ENCODE assay signal across 15 cellular contexts in the genomic region with DNA sequence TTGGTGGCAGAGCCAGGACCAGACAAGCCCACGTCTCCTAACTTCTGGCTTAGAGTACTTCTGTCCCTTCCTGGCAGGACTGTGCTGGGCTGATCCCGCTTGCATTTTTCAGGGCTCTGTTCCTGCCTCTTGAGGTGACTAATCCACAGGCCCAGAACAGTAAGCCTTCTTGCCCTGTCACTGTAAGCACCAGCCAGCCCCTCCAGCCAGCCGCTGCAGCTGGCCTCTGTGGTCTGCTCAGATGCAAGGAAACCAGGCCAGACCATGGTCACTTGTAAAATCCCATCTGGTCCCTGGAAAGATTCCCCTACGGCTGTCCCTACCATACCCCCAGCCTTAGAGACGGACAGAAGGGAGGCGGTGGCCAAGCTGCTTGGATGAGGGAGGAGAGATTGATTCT.
A peak's percentile ranks its signal among the peaks of the same experiment; 100 is the strongest.
DNase-seq lines count a peak whose midpoint lies in the region; TF ChIP-seq lines count a peak whose summit lies in the region.
"Had no signal": no experiment of that assay in that cellular context is flagged by ENCODE, and none has a peak within 500 bp of the region (broad histone marks: within the 10 kb centered on the region; RNA-seq: fewer than 3 reads in every experiment).

No MANE protein-coding gene starts in this region.

- H3K79me2 ChIP-seq in mesendoderm (ENCODE audit: control insufficient read depth, insufficient read depth, low read length) = peaks cover 5% of the 10 kb centered on the region

- in situ Hi-C loops in transverse colon (cut with MboI; ENCODE audit: low pct_ligation_motif_present in 1 of 4, low pct_unique_long_range_greater_than_20kb in 1 of 4, low sequenced_read_pairs in 3 of 4) = no loop called here

- H3K79me1 ChIP-seq in mesendoderm (ENCODE audit: low read length) = peaks cover 22% of the 10 kb centered on the region

- no peaks in the 10 kb centered on the region for H3K27me3 Mint-ChIP-seq in MCF 10A (ENCODE audit: insufficient read depth, unreplicated experiment)

- no peaks in the 10 kb centered on the region for H3K36me3 ChIP-seq in breast epithelium
- no peaks in the 10 kb centered on the region for H3K36me3 ChIP-seq in mesendoderm (ENCODE audit: control insufficient read depth, insufficient read depth, low read length)
- no peaks in the 10 kb centered on the region for H3K36me3 ChIP-seq in transverse colon

- peak overlapping the region; percentile 22 for H3K56ac ChIP-seq in mesendoderm (ENCODE audit: low read length)

- no peak overlapping the region for H2BK5ac ChIP-seq in mesendoderm (ENCODE audit: low read length)

- no peaks in the 10 kb centered on the region for H3K9me3 ChIP-seq in breast epithelium
- no peaks in the 10 kb centered on the region for H3K9me3 ChIP-seq in transverse colon

- no peak overlapping the region for H3K4me3 Mint-ChIP-seq in MCF 10A (ENCODE audit: unreplicated experiment)
- H3K4me3 Mint-ChIP-seq: activated T-helper 1 cell treated with anti-CD3 and anti-CD28 coated beads, Interleukin-12 subunit alpha, Interleukin-12 subunit beta, Interleukin-2, Interleukin-4 antibody, amounts not matched to agents 30 ng/mL and 10 ng/mL and 1 ng/mL, durations not matched to agents 14 hours and 24 hours and 36 hours had no signal

- H3K27me3 ChIP-seq in breast epithelium (no peaks in the 10 kb centered on the region), mesendoderm (ENCODE audit: insufficient read depth, low read length, poor library complexity) (no peaks in the 10 kb centered on the region), transverse colon (no peaks in the 10 kb centered on the region)

- no peak overlapping the region for H3K4me2 ChIP-seq in mesendoderm (ENCODE audit: low read length)

- no peak for TF ChIP-seq POLR2A in breast epithelium (IDR thresholded peaks at IDR 0.05)
- no peak for TF ChIP-seq POLR2A in transverse colon (IDR thresholded peaks at IDR 0.05)

- H4K5ac ChIP-seq in mesendoderm (ENCODE audit: low read length) = no peak overlapping the region

- POLR2A ChIA-PET in MCF 10A (lab: Yijun Ruan, JAX) = no interaction called here

- no peak overlapping the region for H3K4ac ChIP-seq in mesendoderm (ENCODE audit: low read depth, low read length)

- H3K23ac ChIP-seq in mesendoderm (ENCODE audit: low read length) = no peak overlapping the region

- intact Hi-C loops in MCF 10A (cut with micrococcal nuclease) = no loop called here
- intact Hi-C loops in breast epithelium (cut with DNase I; ENCODE audit: low total_unique reads) = no loop called here
- intact Hi-C loops in transverse colon (cut with DNase I; ENCODE audit: low total_unique reads) = no loop called here

- H3K4me3 ChIP-seq in breast epithelium = no peak overlapping the region
- H3K4me3 ChIP-seq in epithelial cell of esophagus (ENCODE audit: low read length) = no peak overlapping the region
- H3K4me3 ChIP-seq in mesendoderm (ENCODE audit: low read length) = no peak overlapping the region
- no peak overlapping the region for H3K4me3 ChIP-seq in transverse colon
- H3K4me3 ChIP-seq: K562 had no signal

- H3K4me1 Mint-ChIP-seq in MCF 10A (ENCODE audit: insufficient read depth, unreplicated experiment) = peaks cover 26% of the 10 kb centered on the region

- H2AK5ac ChIP-seq in mesendoderm (ENCODE audit: low read length) = no peak overlapping the region

- H2BK120ac ChIP-seq in mesendoderm (ENCODE audit: low read depth, low read length) = no peak overlapping the region

- TF ChIP-seq EP300 in transverse colon (IDR thresholded peaks at IDR 0.05; ENCODE audit: low read depth) = no peak

- H2BK15ac ChIP-seq in mesendoderm (replicated peaks; ENCODE audit: low read depth) = no peak overlapping the region

- no peak overlapping the region for H4K8ac ChIP-seq in mesendoderm (ENCODE audit: low read depth, low read length)

- H3K27ac Mint-ChIP-seq in MCF 10A (ENCODE audit: low read depth, unreplicated experiment) = peak overlapping the region; percentile 4
- H3K27ac Mint-ChIP-seq: activated T-helper 1 cell treated with anti-CD3 and anti-CD28 coated beads, Interleukin-12 subunit alpha, Interleukin-12 subunit beta, Interleukin-2, Interleukin-4 antibody, amounts not matched to agents 30 ng/mL and 10 ng/mL and 1 ng/mL, durations not matched to agents 14 hours and 24 hours and 36 hours had no signal

- DNase-seq in MCF 10A (ENCODE audit: unreplicated experiment) (no peak), breast epithelium (ENCODE audit: low spot score in 2 of 2) (no peak), epithelial cell of esophagus (ENCODE audit: low read depth) (peak; percentile 41), mesendoderm (peak; percentile 45), transverse colon (peak; percentile 10), inferior parietal cortex (ENCODE audit: extremely low spot score) (no peak), DMS153 (lab: John Stamatoyannopoulos, UW) (no peak), COLO829 (ENCODE audit: low spot score) (no peak)
- DNase-seq: 8988T; activated CD4-positive, alpha-beta T cell treated with anti-CD3 and anti-CD28 coated beads for 4 hours; caudate nucleus; NCI-H1930 had no signal

- H3K9me3 Mint-ChIP-seq in MCF 10A (ENCODE audit: unreplicated experiment) = no peaks in the 10 kb centered on the region
- H3K9me3 Mint-ChIP-seq: activated T-helper 1 cell treated with anti-CD3 and anti-CD28 coated beads, Interleukin-12 subunit alpha, Interleukin-12 subunit beta, Interleukin-2, Interleukin-4 antibody, amounts not matched to agents 30 ng/mL and 10 ng/mL and 1 ng/mL, durations not matched to agents 14 hours and 24 hours and 36 hours had no signal

- peaks cover 7% of the 10 kb centered on the region for H3K36me3 Mint-ChIP-seq in MCF 10A (ENCODE audit: insufficient read depth, unreplicated experiment)

- CTCF ChIA-PET in MCF 10A (lab: Yijun Ruan, JAX) = interaction anchor here (0.6 to 3.7 kb wide), 10 partner anchors 10 to 875 kb away, joined by 3 to 29 read pairs (median 6); no protein-coding TSS in a partner anchor

- peaks cover 0 to 9% of the 10 kb centered on the region in 2 donors for H3K4me1 ChIP-seq in breast epithelium
- H3K4me1 ChIP-seq in mesendoderm (ENCODE audit: control insufficient read depth, low read depth, low read length) = peaks cover 2% of the 10 kb centered on the region
- peaks cover 0 to 24% (median 17%) of the 10 kb centered on the region in 4 donors for H3K4me1 ChIP-seq in transverse colon

- no peak overlapping the region for H3K18ac ChIP-seq in mesendoderm (ENCODE audit: low read length)

- H3K27ac ChIP-seq in breast epithelium (peak overlapping the region in 1 of 2 donors; percentile 38), mesendoderm (ENCODE audit: low read depth, low read length) (no peak overlapping the region), transverse colon (peak overlapping the region in 1 of 4 donors; percentile 5)
- H3K27ac ChIP-seq: epithelial cell of prostate had no signal

- WGBS in mesendoderm (ENCODE audit: extremely low coverage, insufficient coverage, low lambda C conversion rate) = no CpG with 5 or more reads among the region's 6 CpGs
- WGBS in transverse colon (ENCODE audit: low coverage in 1 of 2), 2 donors = 64% methylated on average over 6 of the region's 6 CpGs; no CpG with 5 or more reads in 1 of the 2 donors

- BruUV-seq in MCF 10A (replicated peaks; lab: Mats Ljungman, UMichigan) = no TSS peak

- no peak overlapping the region for H3K9ac ChIP-seq in mesendoderm (ENCODE audit: low read length)

- TF ChIP-seq CTCF in MCF 10A (IDR thresholded peaks at IDR 0.05; ENCODE audit: unreplicated experiment) (no peak), breast epithelium (IDR thresholded peaks at IDR 0.05) (no peak), epithelial cell of esophagus (IDR thresholded peaks at IDR 0.05; ENCODE audit: insufficient read depth, low read depth, low read length, missing control alignments) (no peak), transverse colon (IDR thresholded peaks at IDR 0.05) (no peak)

Comparison
In these comparisons a context has a peak if more than half of its experiments do, and no peak if none do; other contexts are left out.
1. DNase-seq: peak in epithelial cell of esophagus (single experiment), mesendoderm (single experiment) and transverse colon (single experiment); none in MCF 10A (single experiment), breast epithelium (0 of 2), inferior parietal cortex (single experiment), DMS153 (single experiment) and COLO829 (single experiment).